Comparison of ENCODE assay signal across 20 cellular contexts in the genomic region with DNA sequence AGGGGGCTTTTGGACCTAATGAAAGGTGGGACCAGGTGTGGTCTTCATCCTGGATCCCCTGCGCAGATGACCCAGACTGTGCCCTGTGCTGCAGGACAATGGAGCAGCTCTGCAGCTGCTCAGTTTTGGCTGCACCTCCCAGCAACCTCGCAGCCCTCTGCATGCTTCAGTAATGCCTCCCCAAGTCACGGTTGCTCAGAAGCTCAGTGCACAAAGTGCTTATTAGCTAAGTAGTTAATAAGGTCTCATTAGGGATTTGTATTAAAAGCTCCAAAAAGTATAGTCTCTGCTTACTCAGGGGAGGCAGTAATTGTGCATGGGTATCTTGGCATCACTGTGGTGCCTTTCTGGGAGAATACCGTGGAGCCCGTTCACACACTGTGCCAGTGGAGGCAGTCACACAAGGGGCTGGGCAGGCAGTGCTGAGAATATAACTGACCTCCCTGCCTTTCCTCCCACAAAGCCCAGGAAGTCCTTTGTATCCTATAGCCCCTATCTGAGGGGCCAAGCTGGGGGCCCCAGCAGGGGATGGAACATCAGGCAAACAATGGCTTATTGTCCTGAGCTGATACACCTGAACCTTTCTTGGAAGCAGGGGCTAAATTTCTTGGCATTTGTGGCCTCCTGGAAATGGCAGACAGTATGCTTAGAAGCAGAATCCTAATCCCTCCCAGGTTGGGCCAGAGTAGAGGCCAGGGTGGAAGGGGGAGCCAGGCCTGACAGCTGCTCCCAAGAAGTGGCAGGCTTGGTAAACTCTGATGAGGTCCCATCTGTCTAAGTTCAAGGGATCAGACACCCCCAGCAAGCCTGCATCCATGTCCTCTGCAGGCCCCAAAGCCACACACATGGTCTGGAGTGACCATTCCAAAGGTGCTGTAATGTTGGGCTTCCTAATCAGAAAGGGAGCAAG.
A peak's percentile ranks its signal among the peaks of the same experiment; 100 is the strongest.
DNase-seq lines count a peak whose midpoint lies in the region; ATAC-seq and TF ChIP-seq lines count a peak whose summit lies in the region.
"Had no signal": no experiment of that assay in that cellular context is flagged by ENCODE, and none has a peak within 500 bp of the region (broad histone marks: within the 10 kb centered on the region; RNA-seq: fewer than 3 reads in every experiment).

No MANE protein-coding gene starts in this region.

- 87% methylated on average over 4 of the region's 5 CpGs for WGBS in SK-N-SH (ENCODE audit: low lambda C conversion rate)

- DNase-seq in DMS53 (lab: John Stamatoyannopoulos, UW) (peak; percentile 71), NCI-H1417 treated with DMSO at 0.1 percent for 48 hours (lab: John Stamatoyannopoulos, UW) (peak; percentile 40), ascending aorta (ENCODE audit: low spot score in 2 of 2) (no peak), progenitor cell of endocrine pancreas (ENCODE audit: low spot score, unreplicated experiment) (no peak), PC-9 (no peak), AML-193 (lab: John Stamatoyannopoulos, UW) (no peak), SK-N-SH (no peak)
- DNase-seq: activated CD4-positive, alpha-beta T cell treated with anti-CD3 and anti-CD28 coated beads, Interleukin-2, amount 10 ng/mL, durations not matched to agents 24 days and 14 days; activated effector memory CD4-positive, alpha-beta T cell treated with Interleukin-2 at 50 U/mL for 16 hours; adrenal gland; caudate nucleus; gastrocnemius medialis; KBM-7; mesendoderm; naive thymus-derived CD8-positive, alpha-beta T cell; NCI-H2029 treated with DMSO at 0.1 percent for 48 hours; stimulated activated CD4-positive, alpha-beta T cell treated with anti-CD3 and anti-CD28 coated beads, Interleukin-4, amount 100 ng/mL, for 1 hour had no signal

- no peaks in the 10 kb centered on the region for H3K9me3 Mint-ChIP-seq in progenitor cell of endocrine pancreas (ENCODE audit: low read depth)
- H3K9me3 Mint-ChIP-seq: activated CD4-positive, alpha-beta T cell treated with anti-CD3 and anti-CD28 coated beads, Interleukin-2, amount 10 ng/mL, durations not matched to agents 24 days and 14 days; naive thymus-derived CD8-positive, alpha-beta T cell had no signal

- TF ChIP-seq CTCF in ascending aorta (IDR thresholded peaks at IDR 0.05) = no peak
- TF ChIP-seq CTCF in progenitor cell of endocrine pancreas (IDR thresholded peaks at IDR 0.05; ENCODE audit: unreplicated experiment) = no peak
- no peak for TF ChIP-seq CTCF in PC-9 (conservative IDR thresholded peaks at IDR 0.05)
- no peak for TF ChIP-seq CTCF in SK-N-SH (IDR thresholded peaks at IDR 0.05)

- intact Hi-C loops in ascending aorta (cut with DNase I) (no loop called here), PC-9 (cut with micrococcal nuclease; ENCODE audit: unreplicated experiment) (no loop called here)

- H3K27ac Mint-ChIP-seq in progenitor cell of endocrine pancreas = peak overlapping the region; percentile 82
- H3K27ac Mint-ChIP-seq: activated CD4-positive, alpha-beta T cell treated with anti-CD3 and anti-CD28 coated beads, Interleukin-2, amount 10 ng/mL, durations not matched to agents 24 days and 14 days; B cell had no signal

- no peaks in the 10 kb centered on the region for H3K36me3 Mint-ChIP-seq in progenitor cell of endocrine pancreas (ENCODE audit: insufficient read depth)
- H3K36me3 Mint-ChIP-seq: naive thymus-derived CD8-positive, alpha-beta T cell had no signal

- H3K27ac ChIP-seq in ascending aorta (peak overlapping the region; percentile 6 to 38), PC-9 (no peak overlapping the region), SK-N-SH (ENCODE audit: low read depth in 2 of 2, low read length in 1 of 2) (no peak overlapping the region)
- H3K27ac ChIP-seq: adrenal gland, gastrocnemius medialis, skin epidermis had no signal

- H3K4me3 ChIP-seq in ascending aorta = no peak overlapping the region
- no peak overlapping the region for H3K4me3 ChIP-seq in PC-9
- no peak overlapping the region for H3K4me3 ChIP-seq in SK-N-SH (ENCODE audit: low read depth in 2 of 2, low read length in 1 of 2)
- H3K4me3 ChIP-seq: adrenal gland, gastrocnemius medialis, skin epidermis had no signal

- H3K36me3 ChIP-seq in ascending aorta (peaks cover 82 to 96% of the 10 kb centered on the region in 2 donors), PC-9 (ENCODE audit: low read depth) (no peaks in the 10 kb centered on the region; the same call in 1 of the 2 replicates), SK-N-SH (replicated peaks in 1 of 2; ENCODE audit: control insufficient read depth in 1 of 2, insufficient read depth in 2 of 2, low read length in 1 of 2) (peaks cover 37 to 38% of the 10 kb centered on the region in 2 experiments)

- H3K79me2 ChIP-seq in PC-9 (ENCODE audit: low read depth) (peaks cover 11% of the 10 kb centered on the region; the same call in 1 of the 2 replicates), SK-N-SH (ENCODE audit: insufficient read depth) (peaks cover 15% of the 10 kb centered on the region; the same call in 1 of the 2 replicates)

- POLR2A ChIA-PET in PC-9 (lab: Charles Lee; ENCODE audit: unreplicated experiment) = no interaction called here
- POLR2A ChIA-PET in SK-N-SH (lab: Yijun Ruan, JAX) = no interaction called here

- peaks cover 9% of the 10 kb centered on the region; the same call in 1 of the 2 replicates for H3F3A ChIP-seq in PC-9 (ENCODE audit: insufficient read depth, low read depth)
- peaks cover 16% of the 10 kb centered on the region for H3F3A ChIP-seq in SK-N-SH (replicated peaks; ENCODE audit: insufficient read depth)

- TF ChIP-seq RAD21 in SK-N-SH (IDR thresholded peaks at IDR 0.05; ENCODE audit: low read length) = no peak

- H3K4me2 ChIP-seq in PC-9 (no peak overlapping the region), SK-N-SH (no peak overlapping the region)

- H3K9me3 ChIP-seq in ascending aorta (no peaks in the 10 kb centered on the region), PC-9 (ENCODE audit: insufficient read depth, low read depth) (no peaks in the 10 kb centered on the region), SK-N-SH (no peaks in the 10 kb centered on the region)
- H3K9me3 ChIP-seq: adrenal gland, gastrocnemius medialis had no signal

- H3K4me3 Mint-ChIP-seq in progenitor cell of endocrine pancreas (ENCODE audit: low read depth) = no peak overlapping the region
- H3K4me3 Mint-ChIP-seq: activated CD4-positive, alpha-beta T cell treated with anti-CD3 and anti-CD28 coated beads, Interleukin-2, amount 10 ng/mL, durations not matched to agents 24 days and 14 days; B cell; naive thymus-derived CD8-positive, alpha-beta T cell had no signal

- TF ChIP-seq EP300 in SK-N-SH (IDR thresholded peaks at IDR 0.05; ENCODE audit: borderline replicate concordance in 1 of 2, low read depth in 1 of 2, low read length in 1 of 2) = no peak

- H3K4me1 Mint-ChIP-seq in progenitor cell of endocrine pancreas (ENCODE audit: low read depth) = peaks cover 53% of the 10 kb centered on the region
- H3K4me1 Mint-ChIP-seq: activated CD4-positive, alpha-beta T cell treated with anti-CD3 and anti-CD28 coated beads, Interleukin-2, amount 10 ng/mL, durations not matched to agents 24 days and 14 days; B cell; naive thymus-derived CD8-positive, alpha-beta T cell had no signal

- BruUV-seq in PC-9 (replicated peaks; lab: Mats Ljungman, UMichigan) = no TSS peak

- H3K9me2 ChIP-seq in PC-9 (ENCODE audit: insufficient read depth) = no peaks in the 10 kb centered on the region
- H3K9me2 ChIP-seq in SK-N-SH = no peaks in the 10 kb centered on the region

- CTCF ChIA-PET in PC-9 (lab: Charles Lee) = interaction anchor here (0.6 kb wide), 1 partner anchor 30 kb away, joined by 3 read pairs; no protein-coding TSS in a partner anchor
- CTCF ChIA-PET in SK-N-SH (lab: Yijun Ruan, JAX) = interaction anchor here (1.2 to 3.9 kb wide), 4 partner anchors 10 to 207 kb away, joined by 4 to 21 read pairs (median 4); no protein-coding TSS in a partner anchor

- peaks cover 11 to 15% of the 10 kb centered on the region in 2 donors for H3K4me1 ChIP-seq in ascending aorta
- peaks cover 38% of the 10 kb centered on the region for H3K4me1 ChIP-seq in PC-9 (replicated peaks; ENCODE audit: insufficient read depth)
- peaks cover 0 to 28% of the 10 kb centered on the region in 2 experiments; a peak in 1 of 4 replicates for H3K4me1 ChIP-seq in SK-N-SH (ENCODE audit: control insufficient read depth in 1 of 2, insufficient read depth in 2 of 2, low read depth in 1 of 2, low read length in 1 of 2)
- H3K4me1 ChIP-seq: adrenal gland had no signal

- no peaks in the 10 kb centered on the region for H4K20me1 ChIP-seq in PC-9 (ENCODE audit: insufficient read depth)
- no peaks in the 10 kb centered on the region for H4K20me1 ChIP-seq in SK-N-SH (ENCODE audit: insufficient read depth)

- no peak overlapping the region for H3K9ac ChIP-seq in SK-N-SH

- no peaks in the 10 kb centered on the region for H3K27me3 Mint-ChIP-seq in progenitor cell of endocrine pancreas
- H3K27me3 Mint-ChIP-seq: activated CD4-positive, alpha-beta T cell treated with anti-CD3 and anti-CD28 coated beads, Interleukin-2, amount 10 ng/mL, durations not matched to agents 24 days and 14 days; naive thymus-derived CD8-positive, alpha-beta T cell had no signal

- H3K27me3 ChIP-seq in ascending aorta (no peaks in the 10 kb centered on the region), PC-9 (ENCODE audit: insufficient read depth, low read depth) (no peaks in the 10 kb centered on the region), SK-N-SH (ENCODE audit: insufficient read depth) (no peaks in the 10 kb centered on the region)
- H3K27me3 ChIP-seq: adrenal gland, gastrocnemius medialis had no signal

- no peak for ATAC-seq in GM18873 (IDR thresholded peaks at IDR 0.05; ENCODE audit: low FRiP score, unreplicated experiment)
- ATAC-seq: gastrocnemius medialis; naive thymus-derived CD8-positive, alpha-beta T cell had no signal

- no peak overlapping the region for H2AFZ ChIP-seq in PC-9
- no peak overlapping the region for H2AFZ ChIP-seq in SK-N-SH (ENCODE audit: low read depth)

TF ChIP-seq in SK-N-SH, 30 proteins besides CTCF, POLR2A, EP300 and RAD21 (continues in another document):
- TF ChIP-seq POLR2AphosphoS5 (IDR thresholded peaks at IDR 0.05; ENCODE audit: low read depth, low read length) (no peak), ELF1 (IDR thresholded peaks at IDR 0.05) (no peak), RXRA (IDR thresholded peaks at IDR 0.05; ENCODE audit: borderline replicate concordance, low read depth) (no peak), MXI1 (IDR thresholded peaks at IDR 0.05; ENCODE audit: low read depth, low read length) (no peak)
- TF ChIP-seq, protein P1, sequence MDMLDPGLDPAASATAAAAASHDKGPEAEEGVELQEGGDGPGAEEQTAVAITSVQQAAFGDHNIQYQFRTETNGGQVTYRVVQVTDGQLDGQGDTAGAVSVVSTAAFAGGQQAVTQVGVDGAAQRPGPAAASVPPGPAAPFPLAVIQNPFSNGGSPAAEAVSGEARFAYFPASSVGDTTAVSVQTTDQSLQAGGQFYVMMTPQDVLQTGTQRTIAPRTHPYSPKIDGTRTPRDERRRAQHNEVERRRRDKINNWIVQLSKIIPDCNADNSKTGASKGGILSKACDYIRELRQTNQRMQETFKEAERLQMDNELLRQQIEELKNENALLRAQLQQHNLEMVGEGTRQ (IDR thresholded peaks at IDR 0.05; ENCODE audit: borderline replicate concordance, low read depth, low read length) = no peak

Comparison
In these comparisons a context has a peak if more than half of its experiments do, and no peak if none do; other contexts are left out.
1. DNase-seq: peak in DMS53 (single experiment) and NCI-H1417 treated with DMSO at 0.1 percent for 48 hours (single experiment); none in ascending aorta (0 of 2), progenitor cell of endocrine pancreas (single experiment), PC-9 (0 of 2), AML-193 (0 of 2) and SK-N-SH (single experiment).
2. H3K27ac ChIP-seq: peak in ascending aorta (2 of 2); none in PC-9 (single experiment) and SK-N-SH (0 of 2).